ENCODE assay signal across 12 cellular contexts in genomic region chr11:7595016-7595869, GRCh38.
DNase-seq lines count a peak whose midpoint lies in the region; ATAC-seq and TF ChIP-seq lines count a peak whose summit lies in the region.
"Had no signal": no experiment of that assay in that cellular context is flagged by ENCODE, and none has a peak within 500 bp of the region (broad histone marks: within the 10 kb centered on the region; RNA-seq: fewer than 3 reads in every experiment).

No MANE protein-coding gene starts in this region.

- H3K27ac ChIP-seq in testis (no peak overlapping the region), uterus (no peak overlapping the region)
- H3K27ac ChIP-seq: upper lobe of left lung had no signal

- H3K4me1 Mint-ChIP-seq in nephron progenitor cell = peaks cover 56% of the 10 kb centered on the region

- DNase-seq in DMS 273 treated with DMSO at 0.1 percent for 48 hours (lab: John Stamatoyannopoulos, UW) (peak; percentile 5), NCI-H69 (lab: John Stamatoyannopoulos, UW) (peak; percentile 68), epithelial cell of esophagus (ENCODE audit: low read depth) (peak; percentile 58), nephron progenitor cell (no peak), testis (no peak), uterus (no peak)
- DNase-seq: activated CD4-positive, alpha-beta T cell treated with anti-CD3 and anti-CD28 coated beads for 4 hours; activated gamma-delta T cell; CD8-positive, alpha-beta memory T cell had no signal

- H3K4me3 ChIP-seq in epithelial cell of esophagus (ENCODE audit: low read length) (no peak overlapping the region), testis (no peak overlapping the region), uterus (no peak overlapping the region)
- H3K4me3 ChIP-seq: upper lobe of left lung had no signal

- intact Hi-C loops in testis (cut with DNase I; ENCODE audit: low total_unique reads) = no loop called here
- intact Hi-C loops in uterus (cut with DNase I; ENCODE audit: low total_unique reads) = no loop called here

- H3K9me3 ChIP-seq in testis (no peaks in the 10 kb centered on the region), uterus (no peaks in the 10 kb centered on the region)
- H3K9me3 ChIP-seq: upper lobe of left lung had no signal

- H3K27me3 Mint-ChIP-seq in nephron progenitor cell (ENCODE audit: low read depth, poor library complexity) = no peaks in the 10 kb centered on the region
- H3K27me3 Mint-ChIP-seq: CD8-positive, alpha-beta memory T cell had no signal

- H3K4me3 Mint-ChIP-seq in nephron progenitor cell = no peak overlapping the region
- H3K4me3 Mint-ChIP-seq: CD8-positive, alpha-beta memory T cell had no signal

- H3K36me3 ChIP-seq in testis (ENCODE audit: low read depth, missing control alignments) (no peaks in the 10 kb centered on the region), uterus (no peaks in the 10 kb centered on the region)

- ATAC-seq in GM21360 (IDR thresholded peaks at IDR 0.05; ENCODE audit: unreplicated experiment) (no peak), HG02970 (IDR thresholded peaks at IDR 0.05; ENCODE audit: low FRiP score, unreplicated experiment) (no peak)

- 54 to 58% methylated on average over 1 of the region's 1 CpG for WGBS in testis, 2 donors

- no peaks in the 10 kb centered on the region for H3K9me3 Mint-ChIP-seq in nephron progenitor cell
- H3K9me3 Mint-ChIP-seq: CD8-positive, alpha-beta memory T cell had no signal

- H3K27me3 ChIP-seq in testis (no peaks in the 10 kb centered on the region), uterus (no peaks in the 10 kb centered on the region)
- H3K27me3 ChIP-seq: upper lobe of left lung had no signal

- peak overlapping the region; percentile 45 for H3K27ac Mint-ChIP-seq in nephron progenitor cell
- H3K27ac Mint-ChIP-seq: CD8-positive, alpha-beta memory T cell had no signal

- TF ChIP-seq POLR2A in testis (IDR thresholded peaks at IDR 0.05) (no peak), uterus (IDR thresholded peaks at IDR 0.05) (no peak)

- H3K4me1 ChIP-seq in testis (peaks cover 4% of the 10 kb centered on the region), uterus (no peaks in the 10 kb centered on the region)

- TF ChIP-seq CTCF in epithelial cell of esophagus (IDR thresholded peaks at IDR 0.05; ENCODE audit: insufficient read depth, low read depth, low read length, missing control alignments) = no peak
- TF ChIP-seq CTCF in nephron progenitor cell (IDR thresholded peaks at IDR 0.05) = no peak
- TF ChIP-seq CTCF in testis (IDR thresholded peaks at IDR 0.05) = no peak
- TF ChIP-seq CTCF in uterus (IDR thresholded peaks at IDR 0.05) = no peak

- peaks cover 10% of the 10 kb centered on the region for H3K36me3 Mint-ChIP-seq in nephron progenitor cell (ENCODE audit: low read depth)

Comparison
In these comparisons a context has a peak if more than half of its experiments do, and no peak if none do; other contexts are left out.
1. DNase-seq: peak in DMS 273 treated with DMSO at 0.1 percent for 48 hours (single experiment), NCI-H69 (single experiment) and epithelial cell of esophagus (single experiment); none in nephron progenitor cell (single experiment), testis (single experiment) and uterus (0 of 2).